In the genomic region with DNA sequence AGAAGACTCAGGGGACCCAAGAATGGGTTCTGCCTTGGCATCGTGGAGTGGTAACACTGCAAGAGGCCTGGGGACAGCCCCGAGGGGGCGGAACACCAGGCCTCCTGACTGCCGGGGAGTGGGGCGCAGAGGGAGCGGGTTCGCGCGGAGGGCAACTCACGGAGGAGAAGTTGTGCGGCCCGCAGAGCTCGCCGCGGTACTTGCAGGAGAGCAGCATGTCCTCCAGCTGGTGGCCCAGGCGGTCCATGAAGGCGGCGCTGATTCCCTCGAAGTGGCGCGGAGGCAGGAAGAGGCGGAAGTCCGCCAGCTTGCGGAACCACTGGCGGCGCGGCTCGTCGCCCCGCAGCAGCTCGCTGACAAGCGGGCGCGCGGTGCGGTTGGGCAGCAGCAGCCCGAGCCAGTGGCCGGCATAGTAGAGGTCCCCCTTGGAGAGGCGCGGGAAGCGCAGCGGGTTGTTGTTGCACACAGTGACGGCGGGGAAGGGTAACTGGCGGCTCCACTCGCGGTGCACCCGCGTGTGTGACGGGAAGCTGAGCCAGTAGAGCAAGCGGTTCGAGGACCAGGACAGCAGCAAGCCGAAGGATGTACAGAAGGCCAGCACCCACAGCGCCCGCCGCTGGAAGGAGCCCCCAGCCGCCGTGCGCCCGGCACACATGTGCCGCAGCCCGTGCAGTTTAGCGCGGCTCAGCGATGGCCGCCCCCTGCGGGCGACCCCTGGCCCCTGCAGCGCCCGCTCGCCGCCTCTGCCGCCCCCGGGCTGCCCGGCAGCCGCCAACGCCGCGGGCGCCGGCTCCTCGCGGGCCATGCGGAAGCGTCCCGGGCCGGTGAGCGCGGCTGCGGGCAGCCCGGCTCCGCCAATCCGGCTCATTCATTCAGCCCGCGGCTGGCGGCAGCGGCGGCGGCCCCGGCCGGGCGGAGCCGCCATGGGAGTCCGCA, we compare ENCODE assay signal across 8 cellular contexts.
DNase-seq lines count a peak whose midpoint lies in the region; ATAC-seq and TF ChIP-seq lines count a peak whose summit lies in the region.

No MANE protein-coding gene starts in this region.

- intact Hi-C loops in posterior cingulate gyrus (cut with DNase I), result loop anchor here (5.0 to 10.0 kb wide), 4 partner anchors 57 to 383 kb away; no protein-coding TSS in a partner anchor

- no peaks in the 10 kb centered on the region for H3K9me3 ChIP-seq in SK-N-MC (ENCODE audit: low read depth, low read length)

- H3K4me3 ChIP-seq in SK-N-MC (peak overlapping the region; percentile 93), fibroblast of pulmonary artery (replicated peaks; ENCODE audit: low read depth, low read length) (no peak overlapping the region)

- H3K36me3 ChIP-seq in SK-N-MC (ENCODE audit: insufficient read depth, low read length), result peaks cover 3% of the 10 kb centered on the region; the same call in 1 of the 2 replicates

- TF ChIP-seq CTCF in fibroblast of pulmonary artery (IDR thresholded peaks at IDR 0.05; ENCODE audit: low read length, missing control alignments), result no peak

- peak overlapping the region; percentile 76 for H3K9ac ChIP-seq in SK-N-MC (ENCODE audit: insufficient read length)

- H3K27ac ChIP-seq in SK-N-MC, result peak overlapping the region; percentile 68

- no peak for ATAC-seq in HG03571 (IDR thresholded peaks at IDR 0.05; ENCODE audit: unreplicated experiment)

- peak; percentile 27 for DNase-seq in GM03348 (ENCODE audit: low spot score)
- no peak for DNase-seq in SK-N-MC (ENCODE audit: low read depth, low spot score)
- peak; percentile 10 for DNase-seq in fibroblast of pulmonary artery (ENCODE audit: low read depth)
- DNase-seq in posterior cingulate gyrus, result peak in 9 of 10 donors; percentile 16 to 91 (median 42)
- no peak for DNase-seq in LoVo (ENCODE audit: low spot score)
- DNase-seq in NAMALWA (ENCODE audit: low spot score), result no peak
- no peak for DNase-seq in activated gamma-delta T cell (lab: John Stamatoyannopoulos, UW)

Comparison
In these comparisons a context has a peak if more than half of its experiments do, and no peak if none do; other contexts are left out.
1. DNase-seq: peak in GM03348 (single experiment), fibroblast of pulmonary artery (single experiment) and posterior cingulate gyrus (9 of 10); none in SK-N-MC (single experiment), LoVo (single experiment), NAMALWA (single experiment) and activated gamma-delta T cell (single experiment).